ENCODE assay signal across 10 cellular contexts in the genomic region with DNA sequence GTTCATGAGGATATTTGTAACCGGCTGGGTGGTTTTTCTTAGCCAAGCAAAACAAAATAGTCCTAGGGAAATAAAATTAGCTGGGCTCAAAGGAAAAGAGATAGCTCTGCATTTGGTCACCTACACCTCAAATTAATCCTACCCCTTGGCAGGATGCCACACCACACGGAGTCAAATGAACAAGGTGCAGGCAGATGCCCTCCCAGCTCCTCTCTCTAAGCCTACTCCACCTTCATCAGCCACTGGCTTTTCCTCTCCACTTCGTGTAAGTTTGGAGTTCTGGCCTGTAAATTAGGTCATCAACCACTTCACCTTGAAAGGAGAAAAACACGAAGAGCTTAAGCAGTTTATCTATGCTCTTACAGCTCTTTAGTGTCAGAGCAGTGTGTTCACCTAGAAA. TPM values are rescaled to one million over a fixed set of nuclear protein-coding genes. Genes with fewer than 3 reads are reported as not detected.
DNase-seq lines count a peak whose midpoint lies in the region; TF ChIP-seq lines count a peak whose summit lies in the region.
"Had no signal": no experiment of that assay in that cellular context is flagged by ENCODE, and none has a peak within 500 bp of the region (broad histone marks: within the 10 kb centered on the region; RNA-seq: fewer than 3 reads in every experiment).

No MANE protein-coding gene starts in this region.

- DNase-seq in NCI-H345 (lab: John Stamatoyannopoulos, UW): peak; percentile 4
- DNase-seq in NCI-H345 treated with DMSO at 0.1 percent for 48 hours (lab: John Stamatoyannopoulos, UW; ENCODE audit: unreplicated experiment): no peak
- DNase-seq in M059J (ENCODE audit: low read depth): peak; percentile 31
- DNase-seq in progenitor cell of endocrine pancreas (ENCODE audit: low spot score, unreplicated experiment): no peak
- DNase-seq in foreskin melanocyte: no peak
- no peak for DNase-seq in cerebellum (ENCODE audit: low spot score)
- no peak for DNase-seq in AG08396 (ENCODE audit: low spot score)
- DNase-seq: activated T-cell treated with anti-CD3 and anti-CD28 coated beads, Interleukin-2, amount 50 U/mL, for 24 hours; NCI-H146 had no signal

- H3K36me3 ChIP-seq in ectodermal cell (ENCODE audit: control insufficient read depth, insufficient read depth, low read length): no peaks in the 10 kb centered on the region

- no peaks in the 10 kb centered on the region for H3K9me3 ChIP-seq in ectodermal cell (ENCODE audit: control insufficient read depth, low read length)

- peaks cover 2% of the 10 kb centered on the region for H3K36me3 Mint-ChIP-seq in progenitor cell of endocrine pancreas (ENCODE audit: insufficient read depth)

- H3K4me1 ChIP-seq in ectodermal cell (ENCODE audit: control insufficient read depth, insufficient read depth, low read length): peaks cover 6% of the 10 kb centered on the region

- H3K27me3 Mint-ChIP-seq in progenitor cell of endocrine pancreas: peaks cover 29% of the 10 kb centered on the region

- TF ChIP-seq CTCF in progenitor cell of endocrine pancreas (IDR thresholded peaks at IDR 0.05; ENCODE audit: unreplicated experiment): no peak

- 65 to 66% methylated on average over 4 of the region's 4 CpGs for WGBS in ectodermal cell, 2 experiments

- peak overlapping the region; percentile 81 for H3K4me3 Mint-ChIP-seq in progenitor cell of endocrine pancreas (ENCODE audit: low read depth)

- H3K4me3 ChIP-seq in ectodermal cell (ENCODE audit: insufficient read depth, low read depth, low read length): peak overlapping the region; percentile 61

- H3K27ac Mint-ChIP-seq in progenitor cell of endocrine pancreas: no peak overlapping the region
- H3K27ac Mint-ChIP-seq: activated T-cell treated with anti-CD3 and anti-CD28 coated beads, Interleukin-2, amount 50 U/mL, for 24 hours had no signal

- peaks cover 15% of the 10 kb centered on the region for H3K4me1 Mint-ChIP-seq in progenitor cell of endocrine pancreas (ENCODE audit: low read depth)

- no peak overlapping the region for H3K27ac ChIP-seq in ectodermal cell (ENCODE audit: insufficient read depth, low read depth, low read length, poor library complexity, severe bottlenecking)

- peaks cover 39% of the 10 kb centered on the region for H3K27me3 ChIP-seq in ectodermal cell (ENCODE audit: control insufficient read depth, insufficient read depth, low read length, poor library complexity, severe bottlenecking)

- H3K9me3 Mint-ChIP-seq in progenitor cell of endocrine pancreas (ENCODE audit: low read depth): no peaks in the 10 kb centered on the region
- H3K9me3 Mint-ChIP-seq: activated T-cell treated with anti-CD3 and anti-CD28 coated beads, Interleukin-2, amount 50 U/mL, for 24 hours had no signal

RNA-seq across cellular contexts. Expression of a gene that starts 1.4 kb away (rescaled TPM):
- 2.7 and 5.5 TPM in 2 replicates for total RNA-seq in M059J (2014; rRNA removed; shearing (Covaris generic))
- 9.4 TPM for polyA plus RNA-seq in ectodermal cell (2013, experiment 1 of 4)
- 13.9 TPM for polyA plus RNA-seq in ectodermal cell (2013, experiment 2 of 4)
- 5.8 TPM for polyA plus RNA-seq in ectodermal cell (2013, experiment 3 of 4)
- 7.4 TPM for polyA plus RNA-seq in ectodermal cell (2013, experiment 4 of 4)
- 2.6 and 3.6 TPM in 2 replicates for total RNA-seq in progenitor cell of endocrine pancreas
- 1.1 TPM for total RNA-seq in cerebellum

Comparison
In these comparisons a context has a peak if more than half of its experiments do, and no peak if none do; other contexts are left out.
1. DNase-seq: peak in NCI-H345 (single experiment) and M059J (single experiment); none in NCI-H345 treated with DMSO at 0.1 percent for 48 hours (single experiment), progenitor cell of endocrine pancreas (single experiment), foreskin melanocyte (single experiment), cerebellum (single experiment) and AG08396 (single experiment).